ENCODE assay signal across 22 cellular contexts in genomic region chr4:24764305-24764704, GRCh38. TPM values are rescaled to one million over a fixed set of nuclear protein-coding genes. Genes with fewer than 3 reads are reported as not detected.
DNase-seq lines count a peak whose midpoint lies in the region; ATAC-seq and TF ChIP-seq lines count a peak whose summit lies in the region.
"Had no signal": no experiment of that assay in that cellular context is flagged by ENCODE, and none has a peak within 500 bp of the region (broad histone marks: within the 10 kb centered on the region; RNA-seq: fewer than 3 reads in every experiment).

No MANE protein-coding gene starts in this region.

- DNase-seq in M059J (ENCODE audit: low read depth) = peak; percentile 38
- no peak for DNase-seq in epithelial cell of esophagus (ENCODE audit: low read depth)
- DNase-seq in kidney tubule cell (ENCODE audit: low spot score) = peak; percentile 44
- no peak for DNase-seq in smooth muscle cell (lab: John Stamatoyannopoulos, UW; ENCODE audit: unreplicated experiment)
- no peak for DNase-seq in NCI-H748 (lab: John Stamatoyannopoulos, UW; ENCODE audit: unreplicated experiment)
- DNase-seq in NCI-H524 (lab: John Stamatoyannopoulos, UW) = no peak
- no peak for DNase-seq in dedifferentiated amniotic fluid mesenchymal stem cell (ENCODE audit: extremely low spot score)
- DNase-seq: activated B cell treated with CpG ODN at 0.5 μM for 24 hours; activated CD4-positive, alpha-beta T cell treated with anti-CD3 and anti-CD28 coated beads, Interleukin-2, amount 50 U/mL, for 48 hours; activated CD8-positive, alpha-beta memory T cell treated with anti-CD3 and anti-CD28 coated beads, Interleukin-2, amount 50 U/mL, for 48 hours; activated naive CD8-positive, alpha-beta T cell treated with anti-CD3 and anti-CD28 coated beads for 36 hours; CD8-positive, alpha-beta T cell; effector memory CD4-positive, alpha-beta T cell; lower lobe of right lung; retina; stimulated activated CD4-positive, alpha-beta T cell treated with anti-CD3 and anti-CD28 coated beads, Interleukin-12 subunit alpha, Interleukin-12 subunit beta, amount 100 ng/mL, for 4 hours; stimulated activated naive CD8-positive, alpha-beta T cell treated with anti-CD3 and anti-CD28 coated beads, Interleukin-15, amount 100 ng/mL, for 72 hours; transverse colon had no signal

- no peak for ATAC-seq in HG03280 (IDR thresholded peaks at IDR 0.05; ENCODE audit: unreplicated experiment)
- ATAC-seq: CD8-positive, alpha-beta T cell; HepG2; stimulated activated naive CD8-positive, alpha-beta T cell treated with anti-CD3 and anti-CD28 coated beads, Interleukin-15, amount 100 ng/mL, for 72 hours had no signal

- no peaks in the 10 kb centered on the region for H3K9me3 ChIP-seq in smooth muscle cell (replicated peaks; ENCODE audit: low read depth)
- H3K9me3 ChIP-seq: lower lobe of right lung, transverse colon had no signal

- 87% methylated on average over 3 of the region's 3 CpGs for WGBS in smooth muscle cell (ENCODE audit: low lambda C conversion rate)

- peaks cover 6% of the 10 kb centered on the region for H3K4me1 ChIP-seq in smooth muscle cell (ENCODE audit: low read depth)
- H3K4me1 ChIP-seq: lower lobe of right lung, transverse colon had no signal

- no peaks in the 10 kb centered on the region for H4K20me1 ChIP-seq in smooth muscle cell (ENCODE audit: low read depth)

- H3F3A ChIP-seq in smooth muscle cell (ENCODE audit: low read depth) = no peaks in the 10 kb centered on the region

- H2AFZ ChIP-seq in smooth muscle cell (ENCODE audit: low read depth) = no peak overlapping the region

- peak overlapping the region; percentile 6 for H3K4me3 ChIP-seq in epithelial cell of esophagus (ENCODE audit: low read length)
- no peak overlapping the region for H3K4me3 ChIP-seq in smooth muscle cell
- H3K4me3 ChIP-seq: lower lobe of right lung, transverse colon had no signal

- no peak overlapping the region for H3K4me2 ChIP-seq in smooth muscle cell

- H3K79me2 ChIP-seq in smooth muscle cell (ENCODE audit: low read depth) = no peaks in the 10 kb centered on the region

- no peaks in the 10 kb centered on the region for H3K36me3 ChIP-seq in smooth muscle cell (ENCODE audit: low read depth)
- H3K36me3 ChIP-seq: lower lobe of right lung, transverse colon had no signal

- H3K27me3 ChIP-seq in smooth muscle cell (ENCODE audit: low read depth) = no peaks in the 10 kb centered on the region
- H3K27me3 ChIP-seq: transverse colon had no signal

- TF ChIP-seq CTCF in epithelial cell of esophagus (IDR thresholded peaks at IDR 0.05; ENCODE audit: insufficient read depth, low read depth, low read length, missing control alignments) (no peak), smooth muscle cell (IDR thresholded peaks at IDR 0.05; ENCODE audit: borderline replicate concordance, insufficient read depth, poor library complexity, severe bottlenecking) (no peak)

- H3K9ac ChIP-seq in smooth muscle cell (ENCODE audit: low read depth) = no peak overlapping the region

- peak overlapping the region; percentile 80 for H3K27ac ChIP-seq in smooth muscle cell (ENCODE audit: low read depth)
- H3K27ac ChIP-seq: HL-60, lower lobe of right lung, transverse colon had no signal

RNA-seq across cellular contexts. Expression of gene SOD3, which starts 31.1 kb away (rescaled TPM):
- total RNA-seq in M059J (2014; rRNA removed; shearing (Covaris generic)) = 14.6 and 22.7 TPM in 2 replicates
- total RNA-seq in smooth muscle cell = 24.4 and 29.8 TPM in 2 replicates
- 60.9 and 71.9 TPM in 2 replicates for polyA plus RNA-seq in smooth muscle cell
- total RNA-seq: activated B cell treated with CpG ODN at 0.5 μM for 24 hours; activated naive CD8-positive, alpha-beta T cell treated with anti-CD3 and anti-CD28 coated beads for 36 hours; activated T-helper 2 cell treated with anti-CD3 and anti-CD28 coated beads, Interferon-gamma antibody, Interleukin-2, Interleukin-4, amounts not matched to agents 10 μg/mL and 5 μg/mL and 100 μg/mL, durations not matched to agents 14 hours and 24 hours and 36 hours; CD8-positive, alpha-beta T cell; HepG2 had no signal

Comparison
In these comparisons a context has a peak if more than half of its experiments do, and no peak if none do; other contexts are left out.
1. DNase-seq: peak in M059J (single experiment) and kidney tubule cell (single experiment); none in epithelial cell of esophagus (single experiment), smooth muscle cell (single experiment), NCI-H748 (single experiment), NCI-H524 (0 of 2) and dedifferentiated amniotic fluid mesenchymal stem cell (single experiment).